ENCODE assay signal across 26 cellular contexts in genomic region chr5:98401645-98402044, GRCh38.
"Had no signal": no experiment of that assay in that cellular context is flagged by ENCODE, and none has a peak within 500 bp of the region (broad histone marks: within the 10 kb centered on the region; RNA-seq: fewer than 3 reads in every experiment).

No MANE protein-coding gene starts in this region.

- H3K9me3 Mint-ChIP-seq: activated naive CD8-positive, alpha-beta T cell treated with anti-CD3 and anti-CD28 coated beads for 36 hours; activated T-cell treated with anti-CD3 and anti-CD28 coated beads, Interleukin-2, amount 50 U/mL, for 4 hours; activated T-helper 2 cell treated with anti-CD3 and anti-CD28 coated beads, Interferon-gamma antibody, Interleukin-2, Interleukin-4, amounts not matched to agents 10 μg/mL and 5 μg/mL and 100 μg/mL, durations not matched to agents 14 hours and 24 hours and 36 hours; T-helper 1 cell treated with Interleukin-12 subunit alpha and Interleukin-12 subunit beta and Interleukin-4 antibody, amounts not matched to agents 30 μg/mL and 1 μg/mL, for 36 hours; type B pancreatic cell; WTC11 had no signal

- H3K4me1 Mint-ChIP-seq: activated naive CD8-positive, alpha-beta T cell treated with anti-CD3 and anti-CD28 coated beads for 36 hours; immature natural killer cell; natural killer cell had no signal

- H3K9ac ChIP-seq: parathyroid adenoma had no signal

- H2AFZ ChIP-seq: hepatocyte, parathyroid adenoma had no signal

- DNase-seq: activated CD8-positive, alpha-beta memory T cell treated with anti-CD3 and anti-CD28 coated beads for 24 hours; activated CD8-positive, alpha-beta memory T cell treated with anti-CD3 and anti-CD28 coated beads, Interleukin-2, amount 50 U/mL, for 48 hours; activated naive CD4-positive, alpha-beta T cell; activated naive CD8-positive, alpha-beta T cell treated with anti-CD3 and anti-CD28 coated beads for 36 hours; activated T-cell treated with anti-CD3 and anti-CD28 coated beads, Interleukin-2, amount 50 U/mL, for 4 hours; amniotic stem cell; foreskin melanocyte; glutamatergic neuron; immature natural killer cell; left lung; natural killer cell; right lobe of liver; stimulated activated CD4-positive, alpha-beta T cell treated with anti-CD3 and anti-CD28 coated beads, Interleukin-2, amount 100 ng/mL, for 48 hours; stimulated activated naive CD4-positive, alpha-beta T cell treated with Interleukin-2 at 50 U/mL for 16 hours; T1000 had no signal

- H3K36me3 ChIP-seq: breast epithelium, left lung, neutrophil, right lobe of liver, thoracic aorta had no signal

- H3K27ac Mint-ChIP-seq: activated naive CD8-positive, alpha-beta T cell treated with anti-CD3 and anti-CD28 coated beads for 36 hours; activated T-helper 2 cell treated with anti-CD3 and anti-CD28 coated beads, Interferon-gamma antibody, Interleukin-2, Interleukin-4, amounts not matched to agents 10 μg/mL and 5 μg/mL and 100 μg/mL, durations not matched to agents 14 hours and 24 hours and 36 hours; immature natural killer cell; natural killer cell; T-helper 1 cell treated with Interleukin-12 subunit alpha and Interleukin-12 subunit beta and Interleukin-4 antibody, amounts not matched to agents 30 μg/mL and 1 μg/mL, for 36 hours; type B pancreatic cell; WTC11 had no signal

- H3K4me3 Mint-ChIP-seq: activated naive CD8-positive, alpha-beta T cell treated with anti-CD3 and anti-CD28 coated beads for 36 hours; activated T-cell treated with anti-CD3 and anti-CD28 coated beads, Interleukin-2, amount 50 U/mL, for 4 hours; immature natural killer cell; natural killer cell; T-helper 1 cell treated with Interleukin-12 subunit alpha and Interleukin-12 subunit beta and Interleukin-4 antibody, amounts not matched to agents 30 μg/mL and 1 μg/mL, for 36 hours; type B pancreatic cell; WTC11 had no signal

- H3K27me3 Mint-ChIP-seq: activated naive CD8-positive, alpha-beta T cell treated with anti-CD3 and anti-CD28 coated beads for 36 hours; type B pancreatic cell had no signal

- H3K9me3 ChIP-seq: breast epithelium, left lung, neutrophil, right lobe of liver, thoracic aorta had no signal

- H3K4me1 ChIP-seq: breast epithelium, left lung, parathyroid adenoma, right lobe of liver had no signal

- H3K36me3 Mint-ChIP-seq: activated naive CD8-positive, alpha-beta T cell treated with anti-CD3 and anti-CD28 coated beads for 36 hours; immature natural killer cell; natural killer cell; type B pancreatic cell; WTC11 had no signal

- H3K27me3 ChIP-seq: breast epithelium, hepatocyte, left lung, neutrophil, right lobe of liver had no signal

- H3K4me3 ChIP-seq: breast epithelium, coronary artery, hepatocyte, left lung, lung, right lobe of liver, thoracic aorta had no signal

- H3K4me2 ChIP-seq: hepatocyte had no signal

- H3K27ac ChIP-seq: breast epithelium, coronary artery, hepatocyte, left lung, neutrophil, parathyroid adenoma, right lobe of liver, thoracic aorta had no signal
